ENCODE assay signal across 8 cellular contexts in the genomic region with DNA sequence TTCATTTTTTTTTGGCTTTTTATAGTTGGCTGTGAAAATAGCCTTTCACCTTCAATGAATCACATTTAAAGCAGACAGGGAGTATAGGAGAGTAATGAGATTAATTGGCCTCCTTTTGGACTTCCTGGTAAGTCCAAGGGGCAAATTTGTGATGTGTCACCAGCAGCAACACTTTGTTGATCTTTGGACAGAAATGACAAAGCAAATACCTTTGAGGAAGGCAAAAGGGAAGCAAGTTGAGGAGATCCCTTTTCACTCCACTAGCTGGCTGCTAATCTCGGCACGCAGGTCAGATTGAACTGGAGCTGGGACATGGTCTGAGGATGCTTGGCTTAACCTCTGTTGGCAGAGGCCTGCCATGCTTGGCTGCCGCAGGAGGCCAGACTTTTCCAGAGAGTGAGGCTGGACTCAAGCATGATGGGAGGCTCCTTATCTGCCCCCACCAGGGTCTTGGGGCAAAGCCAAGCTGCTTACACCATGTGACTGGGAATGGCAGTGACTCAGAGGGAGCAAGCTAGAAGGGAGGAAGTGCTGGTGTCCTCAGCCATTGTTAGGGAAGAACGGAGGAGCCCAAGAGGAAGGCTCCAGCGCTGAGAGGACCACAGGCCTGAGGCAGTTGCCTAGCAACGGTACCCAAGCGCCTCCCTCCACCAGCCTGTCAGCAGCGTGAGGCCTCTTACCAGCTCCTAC.
DNase-seq lines count a peak whose midpoint lies in the region; ATAC-seq and TF ChIP-seq lines count a peak whose summit lies in the region.

No MANE protein-coding gene starts in this region.

- no peaks in the 10 kb centered on the region for H3K9me3 ChIP-seq in PC-9 (ENCODE audit: insufficient read depth, low read depth)
- no peaks in the 10 kb centered on the region for H3K9me3 ChIP-seq in fibroblast of lung (ENCODE audit: control insufficient read depth, insufficient read depth, low read depth, low read length)

- ATAC-seq in omental fat pad (ENCODE audit: low FRiP score) (peak; percentile 85), HG02678 (IDR thresholded peaks at IDR 0.05; ENCODE audit: unreplicated experiment) (no peak), HG03354 (IDR thresholded peaks at IDR 0.05; ENCODE audit: poor library complexity, severe bottlenecking, unreplicated experiment) (no peak)

- no peaks in the 10 kb centered on the region for H3K27me3 ChIP-seq in PC-9 (ENCODE audit: insufficient read depth, low read depth)
- peaks cover 3% of the 10 kb centered on the region for H3K27me3 ChIP-seq in fibroblast of lung (ENCODE audit: control insufficient read depth, insufficient read depth, low read length)

- POLR2A ChIA-PET in PC-9 (lab: Charles Lee; ENCODE audit: unreplicated experiment): interaction anchor here (0.5 to 2.3 kb wide), 4 partner anchors 10 to 174 kb away, joined by 3 to 19 read pairs (median 4); no protein-coding TSS in a partner anchor

- BruUV-seq in PC-9 (replicated peaks; lab: Mats Ljungman, UMichigan): no TSS peak

- H3K27ac ChIP-seq in PC-9 (peak overlapping the region; percentile 97), fibroblast of lung (ENCODE audit: insufficient read depth, low read length) (no peak overlapping the region)

- no peaks in the 10 kb centered on the region for H3K79me2 ChIP-seq in PC-9 (ENCODE audit: low read depth)
- H3K79me2 ChIP-seq in fibroblast of lung (ENCODE audit: control insufficient read depth, insufficient read depth, low read length): no peaks in the 10 kb centered on the region

- H3K9me2 ChIP-seq in PC-9 (ENCODE audit: insufficient read depth): no peaks in the 10 kb centered on the region

- intact Hi-C loops in PC-9 (cut with micrococcal nuclease; ENCODE audit: unreplicated experiment): loop anchor here (1.0 to 10.0 kb wide), 5 partner anchors 150 to 372 kb away; no protein-coding TSS in a partner anchor

- DNase-seq in G401 (ENCODE audit: low spot score) (peak; percentile 82), PC-9 (peak; percentile 77 to 99), fibroblast of lung (ENCODE audit: low read depth in 2 of 2) (peak; percentile 65 to 92), omental fat pad (ENCODE audit: low spot score) (no peak), GM10266 (ENCODE audit: extremely low spot score) (no peak), NCI-H1930 (lab: John Stamatoyannopoulos, UW) (no peak)

- H4K20me1 ChIP-seq in PC-9 (ENCODE audit: insufficient read depth) (no peaks in the 10 kb centered on the region), fibroblast of lung (ENCODE audit: control insufficient read depth, extremely low read depth, insufficient read depth, low read length) (no peaks in the 10 kb centered on the region)

- H3K4me2 ChIP-seq in PC-9 (peak overlapping the region; percentile 60), fibroblast of lung (ENCODE audit: extremely low read depth, insufficient read depth, low read length) (no peak overlapping the region)

- H3K36me3 ChIP-seq in PC-9 (ENCODE audit: low read depth) (no peaks in the 10 kb centered on the region), fibroblast of lung (ENCODE audit: control insufficient read depth, insufficient read depth, low read length) (no peaks in the 10 kb centered on the region)

- in situ Hi-C loops in G401 (cut with HindIII; ENCODE audit: low sequenced_read_pairs): no loop called here

- TF ChIP-seq CTCF in PC-9 (conservative IDR thresholded peaks at IDR 0.05) (peak; percentile 38; the same call in 1 of the 2 replicates), fibroblast of lung (conservative IDR thresholded peaks at IDR 0.05 in 1 of 2, IDR thresholded peaks at IDR 0.05 in 1 of 2; ENCODE audit: low read depth in 1 of 2, low read length in 2 of 2) (no peak), omental fat pad (IDR thresholded peaks at IDR 0.05) (no peak), GM10266 (IDR thresholded peaks at IDR 0.05; ENCODE audit: control insufficient read depth, insufficient read depth, low read depth, missing control alignments) (no peak)

- no peak overlapping the region; the same call in 1 of the 2 replicates for H2AFZ ChIP-seq in PC-9
- peak overlapping the region; percentile 14 for H2AFZ ChIP-seq in fibroblast of lung (ENCODE audit: low read length)

- peaks cover 48% of the 10 kb centered on the region for H3F3A ChIP-seq in PC-9 (ENCODE audit: insufficient read depth, low read depth)

- no peak overlapping the region for H3K9ac ChIP-seq in fibroblast of lung (ENCODE audit: insufficient read depth, low read length)

- CTCF ChIA-PET in PC-9 (lab: Charles Lee): interaction anchor here (0.6 to 1.2 kb wide), 2 partner anchors 10 to 147 kb away, joined by 3 to 4 read pairs; no protein-coding TSS in a partner anchor

- H3K4me3 ChIP-seq in PC-9: no peak overlapping the region
- no peak overlapping the region for H3K4me3 ChIP-seq in fibroblast of lung (replicated peaks in 1 of 4; ENCODE audit: control extremely low read depth in 1 of 4, insufficient read depth in 1 of 4, low read depth in 3 of 4, low read length in 4 of 4)

- H3K4me1 ChIP-seq in PC-9 (replicated peaks; ENCODE audit: insufficient read depth) (peaks cover 42% of the 10 kb centered on the region), fibroblast of lung (ENCODE audit: control insufficient read depth, extremely low read depth, insufficient read depth, low read length) (peaks cover 4% of the 10 kb centered on the region)

Comparison
In these comparisons a context has a peak if more than half of its experiments do, and no peak if none do; other contexts are left out.
1. DNase-seq: peak in G401 (single experiment), PC-9 (2 of 2) and fibroblast of lung (2 of 2); none in omental fat pad (single experiment), GM10266 (single experiment) and NCI-H1930 (0 of 2).